15 cellular contexts compared by ENCODE assay signal in the genomic region with DNA sequence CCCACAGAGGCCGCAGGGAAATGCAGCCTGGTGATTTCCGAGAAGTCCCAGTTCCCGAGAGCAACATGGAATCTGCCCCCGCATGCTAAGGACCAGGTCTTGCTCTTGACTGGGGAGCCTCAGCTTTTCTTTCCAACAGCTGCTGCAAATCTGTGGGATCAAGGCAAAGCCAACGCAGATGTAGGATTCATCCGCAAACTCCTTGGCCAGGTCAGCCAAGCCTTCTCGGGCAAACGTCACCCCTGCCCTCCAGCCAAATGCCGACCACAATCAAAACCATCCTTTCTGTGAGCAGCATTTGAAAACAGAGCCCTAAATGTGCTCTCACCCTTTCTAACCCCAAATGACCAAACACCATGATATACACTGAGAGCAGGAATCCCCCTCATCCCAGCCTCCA. TPM values are rescaled to one million over a fixed set of nuclear protein-coding genes. Genes with fewer than 3 reads are reported as not detected.
A peak's percentile ranks its signal among the peaks of the same experiment; 100 is the strongest.
DNase-seq lines count a peak whose midpoint lies in the region; ATAC-seq and TF ChIP-seq lines count a peak whose summit lies in the region.
"Had no signal": no experiment of that assay in that cellular context is flagged by ENCODE, and none has a peak within 500 bp of the region (broad histone marks: within the 10 kb centered on the region; RNA-seq: fewer than 3 reads in every experiment).

No MANE protein-coding gene starts in this region.

- DNase-seq in AG08395 (ENCODE audit: low spot score) (peak; percentile 72), HK-2 (ENCODE audit: unreplicated experiment) (peak; percentile 58), choroid plexus epithelial cell (ENCODE audit: low read depth) (peak; percentile 23), mucosa of descending colon (no peak), ureter (ENCODE audit: low spot score) (no peak), D341Med (ENCODE audit: low spot score) (no peak)
- no peak for DNase-seq in central memory CD4-positive, alpha-beta T cell
- DNase-seq in activated CD8-positive, alpha-beta T cell treated with anti-CD3 and anti-CD28 coated beads, Interleukin-2, amount 10 ng/mL, durations not matched to agents 7 days and 5 days, result no peak
- DNase-seq: activated naive CD4-positive, alpha-beta T cell treated with anti-CD3 and anti-CD28 coated beads, Interleukin-2, amount 10 ng/mL, durations not matched to agents 7 days and 5 days; BE2C; Kasumi-1; NCI-H2107; small intestine; T-helper 2 cell; upper lobe of right lung had no signal

- H3K9me3 Mint-ChIP-seq in activated CD8-positive, alpha-beta T cell treated with anti-CD3 and anti-CD28 coated beads, Interleukin-2, amount 10 ng/mL, durations not matched to agents 7 days and 5 days (ENCODE audit: insufficient read depth), result no peaks in the 10 kb centered on the region
- H3K9me3 Mint-ChIP-seq: activated naive CD4-positive, alpha-beta T cell treated with anti-CD3 and anti-CD28 coated beads, Interleukin-2, amount 10 ng/mL, durations not matched to agents 7 days and 5 days had no signal

- no peak overlapping the region for H3K4me3 Mint-ChIP-seq in activated CD8-positive, alpha-beta T cell treated with anti-CD3 and anti-CD28 coated beads, Interleukin-2, amount 10 ng/mL, durations not matched to agents 7 days and 5 days
- H3K4me3 Mint-ChIP-seq: activated naive CD4-positive, alpha-beta T cell treated with anti-CD3 and anti-CD28 coated beads, Interleukin-2, amount 10 ng/mL, durations not matched to agents 7 days and 5 days had no signal

- H3K4me1 ChIP-seq in mucosa of descending colon (ENCODE audit: low read depth), result no peaks in the 10 kb centered on the region
- H3K4me1 ChIP-seq: BE2C, upper lobe of right lung had no signal

- H3K27ac Mint-ChIP-seq in activated CD8-positive, alpha-beta T cell treated with anti-CD3 and anti-CD28 coated beads, Interleukin-2, amount 10 ng/mL, durations not matched to agents 7 days and 5 days, result no peak overlapping the region
- H3K27ac Mint-ChIP-seq: activated naive CD4-positive, alpha-beta T cell treated with anti-CD3 and anti-CD28 coated beads, Interleukin-2, amount 10 ng/mL, durations not matched to agents 7 days and 5 days had no signal

- H3K36me3 Mint-ChIP-seq in activated CD8-positive, alpha-beta T cell treated with anti-CD3 and anti-CD28 coated beads, Interleukin-2, amount 10 ng/mL, durations not matched to agents 7 days and 5 days (ENCODE audit: low read depth), result no peaks in the 10 kb centered on the region
- H3K36me3 Mint-ChIP-seq: activated naive CD4-positive, alpha-beta T cell treated with anti-CD3 and anti-CD28 coated beads, Interleukin-2, amount 10 ng/mL, durations not matched to agents 7 days and 5 days had no signal

- no peaks in the 10 kb centered on the region for H3K27me3 Mint-ChIP-seq in activated CD8-positive, alpha-beta T cell treated with anti-CD3 and anti-CD28 coated beads, Interleukin-2, amount 10 ng/mL, durations not matched to agents 7 days and 5 days (ENCODE audit: low read depth)

- peaks cover 6% of the 10 kb centered on the region for H3K9me3 ChIP-seq in mucosa of descending colon
- H3K9me3 ChIP-seq: BE2C, upper lobe of right lung had no signal

- H3K4me3 ChIP-seq in choroid plexus epithelial cell (ENCODE audit: low read depth, low read length), result no peak overlapping the region
- H3K4me3 ChIP-seq in mucosa of descending colon, result no peak overlapping the region
- H3K4me3 ChIP-seq: upper lobe of right lung had no signal

- no peaks in the 10 kb centered on the region for H3K36me3 ChIP-seq in mucosa of descending colon (ENCODE audit: low read depth)
- H3K36me3 ChIP-seq: BE2C, upper lobe of right lung had no signal

- TF ChIP-seq CTCF in choroid plexus epithelial cell (conservative IDR thresholded peaks at IDR 0.05; ENCODE audit: low read depth, low read length), result no peak
- TF ChIP-seq CTCF in mucosa of descending colon (IDR thresholded peaks at IDR 0.05), result no peak

- ATAC-seq in mucosa of descending colon, result peak; percentile 23
- no peak for ATAC-seq in activated CD8-positive, alpha-beta T cell treated with anti-CD3 and anti-CD28 coated beads, Interleukin-2, amount 10 ng/mL, durations not matched to agents 7 days and 5 days

- POLR2A ChIA-PET in activated CD8-positive, alpha-beta T cell treated with anti-CD3 and anti-CD28 coated beads, Interleukin-2, amount 10 ng/mL, durations not matched to agents 7 days and 5 days (lab: Charles Lee), result no interaction called here

- intact Hi-C loops in mucosa of descending colon (cut with DNase I, micrococcal nuclease), result no loop called here

- no peaks in the 10 kb centered on the region for H3K4me1 Mint-ChIP-seq in activated CD8-positive, alpha-beta T cell treated with anti-CD3 and anti-CD28 coated beads, Interleukin-2, amount 10 ng/mL, durations not matched to agents 7 days and 5 days (ENCODE audit: low read depth)
- H3K4me1 Mint-ChIP-seq: activated naive CD4-positive, alpha-beta T cell treated with anti-CD3 and anti-CD28 coated beads, Interleukin-2, amount 10 ng/mL, durations not matched to agents 7 days and 5 days had no signal

- CTCF ChIA-PET in activated CD8-positive, alpha-beta T cell treated with anti-CD3 and anti-CD28 coated beads, Interleukin-2, amount 10 ng/mL, durations not matched to agents 7 days and 5 days (lab: Charles Lee), result no interaction called here

RNA-seq across cellular contexts. Expression of gene MRM3, which starts 54.0 kb away (rescaled TPM):
- total RNA-seq in mucosa of descending colon (10 to 100 TPM; 12.2 to 14.8 (median 12.4) TPM), ureter (10.7 TPM)
- total RNA-seq in activated CD8-positive, alpha-beta T cell treated with anti-CD3 and anti-CD28 coated beads, Interleukin-2, amount 10 ng/mL, durations not matched to agents 7 days and 5 days, result 10 to 100 TPM; 19.4 to 19.6 TPM

RNA-seq across cellular contexts. Expression of gene GLOD4, which starts 54.1 kb away (rescaled TPM):
- total RNA-seq in mucosa of descending colon (10 to 100 TPM; 64.3 to 97.6 (median 88.5) TPM), ureter (72.4 TPM)
- 10 to 100 TPM; 57.5 to 59.1 TPM for total RNA-seq in activated CD8-positive, alpha-beta T cell treated with anti-CD3 and anti-CD28 coated beads, Interleukin-2, amount 10 ng/mL, durations not matched to agents 7 days and 5 days

Comparison
In these comparisons a context has a peak if more than half of its experiments do, and no peak if none do; other contexts are left out.
1. DNase-seq: peak in AG08395 (single experiment), HK-2 (single experiment) and choroid plexus epithelial cell (single experiment); none in mucosa of descending colon (0 of 3), central memory CD4-positive, alpha-beta T cell (single experiment), ureter (single experiment), activated CD8-positive, alpha-beta T cell treated with anti-CD3 and anti-CD28 coated beads, Interleukin-2, amount 10 ng/mL, durations not matched to agents 7 days and 5 days (single experiment) and D341Med (single experiment).